Comparison of ENCODE assay signal across 17 cellular contexts in the genomic region with DNA sequence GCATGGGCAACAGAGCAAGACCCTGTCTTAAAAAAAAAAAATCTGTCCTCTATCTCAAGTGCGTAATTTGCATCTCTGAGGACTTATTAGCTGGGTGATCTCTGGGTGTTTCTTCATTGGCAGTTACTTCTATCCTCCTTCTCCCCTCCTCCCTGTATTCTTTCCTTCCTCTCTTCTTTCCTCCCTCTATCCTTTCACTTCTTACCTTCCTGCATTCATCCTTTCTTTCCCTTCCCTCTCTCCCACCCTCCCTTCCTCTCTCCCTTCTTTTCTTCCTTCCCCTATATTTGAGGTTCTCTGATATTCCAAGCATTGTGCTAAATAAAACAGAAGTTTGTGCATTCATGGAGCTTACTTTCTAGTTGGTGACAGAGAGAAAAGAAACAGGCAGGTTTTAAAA. TPM values are rescaled to one million over a fixed set of nuclear protein-coding genes. Genes with fewer than 3 reads are reported as not detected.
A peak's percentile ranks its signal among the peaks of the same experiment; 100 is the strongest.
DNase-seq lines count a peak whose midpoint lies in the region; ATAC-seq and TF ChIP-seq lines count a peak whose summit lies in the region.
"Had no signal": no experiment of that assay in that cellular context is flagged by ENCODE, and none has a peak within 500 bp of the region (broad histone marks: within the 10 kb centered on the region; RNA-seq: fewer than 3 reads in every experiment).

No MANE protein-coding gene starts in this region.

- TF ChIP-seq CTCF in heart right ventricle (IDR thresholded peaks at IDR 0.05) (no peak), lower lobe of right lung (IDR thresholded peaks at IDR 0.05) (no peak)

- whole genome bisulfite sequencing in heart right ventricle, 2 donors: 85 to 95% methylated on average over 1 of the region's 1 CpG

- no peak overlapping the region for H3K9ac ChIP-seq in BLaER1
- no peak overlapping the region for H3K9ac ChIP-seq in BLaER1 treated with 17β-estradiol and CSF1 and Interleukin-3, amounts not matched to agents 10 nM and 100 nM

- H3K4me3 ChIP-seq in heart right ventricle (no peak overlapping the region), BLaER1 (no peak overlapping the region), lower lobe of right lung (no peak overlapping the region)
- no peak overlapping the region for H3K4me3 ChIP-seq in BLaER1 treated with 17β-estradiol and CSF1 and Interleukin-3, amounts not matched to agents 10 nM and 100 nM
- H3K4me3 ChIP-seq: GM23338 had no signal

- no peak for ATAC-seq in heart right ventricle
- ATAC-seq in left cardiac atrium: no peak
- no peak for ATAC-seq in lower lobe of right lung
- no peak for ATAC-seq in HG02970 (IDR thresholded peaks at IDR 0.05; ENCODE audit: low FRiP score, unreplicated experiment)
- ATAC-seq in HG03457 (IDR thresholded peaks at IDR 0.05; ENCODE audit: unreplicated experiment): no peak
- ATAC-seq: GM23338 had no signal

- H3K4me1 ChIP-seq in heart right ventricle (peaks cover 0 to 34% (median 6%) of the 10 kb centered on the region in 9 donors), BLaER1 (peaks cover 33% of the 10 kb centered on the region), lower lobe of right lung (peaks cover 4% of the 10 kb centered on the region)
- H3K4me1 ChIP-seq in BLaER1 treated with 17β-estradiol and CSF1 and Interleukin-3, amounts not matched to agents 10 nM and 100 nM: peaks cover 17 to 34% (median 24%) of the 10 kb centered on the region in 10 experiments
- H3K4me1 ChIP-seq: BE2C had no signal

- H4K20me1 ChIP-seq in BLaER1: no peaks in the 10 kb centered on the region
- no peaks in the 10 kb centered on the region for H4K20me1 ChIP-seq in BLaER1 treated with 17β-estradiol and CSF1 and Interleukin-3, amounts not matched to agents 10 nM and 100 nM

- intact Hi-C loops in heart right ventricle (cut with DNase I) (no loop called here), left cardiac atrium (cut with DNase I) (no loop called here), lower lobe of right lung (cut with DNase I) (no loop called here)

- peak overlapping the region; percentile 84 for H3K4me2 ChIP-seq in BLaER1
- H3K4me2 ChIP-seq in BLaER1 treated with 17β-estradiol and CSF1 and Interleukin-3, amounts not matched to agents 10 nM and 100 nM: peak overlapping the region; percentile 51 to 81 (median 71); a peak in 20 of 22 replicates
- H3K4me2 ChIP-seq: GM23338 had no signal

- H3K27ac ChIP-seq in heart right ventricle (peak overlapping the region in 8 of 10 donors; percentile 18 to 87 (median 82)), BLaER1 (peak overlapping the region; percentile 84), lower lobe of right lung (peak overlapping the region; percentile 9)
- H3K27ac ChIP-seq in BLaER1 treated with 17β-estradiol and CSF1 and Interleukin-3, amounts not matched to agents 10 nM and 100 nM: peak overlapping the region in 4 of 11 experiments; percentile 12 to 52 (median 38); a peak in 3 of 22 replicates

- peaks cover 0 to 94% (median 19%) of the 10 kb centered on the region in 9 donors for H3K36me3 ChIP-seq in heart right ventricle
- peaks cover 37% of the 10 kb centered on the region for H3K36me3 ChIP-seq in BLaER1
- peaks cover 32 to 69% (median 35%) of the 10 kb centered on the region in 11 experiments for H3K36me3 ChIP-seq in BLaER1 treated with 17β-estradiol and CSF1 and Interleukin-3, amounts not matched to agents 10 nM and 100 nM
- H3K36me3 ChIP-seq in lower lobe of right lung: peaks cover 55% of the 10 kb centered on the region

- H3K27me3 ChIP-seq in heart right ventricle (no peaks in the 10 kb centered on the region), BLaER1 (no peaks in the 10 kb centered on the region), lower lobe of right lung (ENCODE audit: low read depth) (no peaks in the 10 kb centered on the region)
- no peaks in the 10 kb centered on the region for H3K27me3 ChIP-seq in BLaER1 treated with 17β-estradiol and CSF1 and Interleukin-3, amounts not matched to agents 10 nM and 100 nM
- H3K27me3 ChIP-seq: BE2C had no signal

- H3K9me3 ChIP-seq in heart right ventricle (no peaks in the 10 kb centered on the region), BLaER1 (peaks cover 15% of the 10 kb centered on the region), lower lobe of right lung (no peaks in the 10 kb centered on the region)
- H3K9me3 ChIP-seq in BLaER1 treated with 17β-estradiol and CSF1 and Interleukin-3, amounts not matched to agents 10 nM and 100 nM (replicated peaks in 1 of 11): peaks cover 5 to 21% (median 15%) of the 10 kb centered on the region in 11 experiments; a peak in 19 of 22 replicates
- H3K9me3 ChIP-seq: BE2C had no signal

- DNase-seq in heart right ventricle: no peak
- DNase-seq in left cardiac atrium: no peak
- DNase-seq in lower lobe of right lung: no peak
- DNase-seq in DMS53 treated with DMSO at 0.1 percent for 48 hours (lab: John Stamatoyannopoulos, UW; ENCODE audit: unreplicated experiment): no peak
- DNase-seq: ACHN; BE2C; CD4-positive, alpha-beta memory T cell; DMS153; DMS79 treated with DMSO at 0.1 percent for 48 hours; GF-D8; HCEC 1CT; HFFc6 had no signal

RNA-seq across cellular contexts. Expression of a gene that starts 10.7 kb away (rescaled TPM):
- total RNA-seq in heart right ventricle (10 to 100 TPM; 25.1 to 34.4 (median 29.6) TPM), left cardiac atrium (10 to 100 TPM; 23.0 to 28.0 TPM), lower lobe of right lung (32.2 TPM)
- 10 to 100 TPM in 1 of 2 donors, 1 to 10 TPM in 1; 9.2 to 23.2 TPM for polyA plus RNA-seq in heart right ventricle

RNA-seq across cellular contexts. Expression of a gene that starts 11.5 kb away (rescaled TPM):
- total RNA-seq in heart right ventricle (100 to 1,000 TPM in 1 of 10 donors, 10 to 100 TPM in 9; 58.8 to 103 (median 76.3) TPM), left cardiac atrium (100 to 1,000 TPM in 1 of 2 donors, 10 to 100 TPM in 1; 78.1 to 108 TPM), lower lobe of right lung (122 TPM)
- polyA plus RNA-seq in heart right ventricle: 100 to 1,000 TPM in 1 of 2 donors, 10 to 100 TPM in 1; 93.4 to 109 TPM

RNA-seq across cellular contexts. Expression of a gene that starts 22.0 kb away (rescaled TPM):
- 10 to 100 TPM; 18.0 to 29.9 (median 24.7) TPM for total RNA-seq in heart right ventricle
- 10 to 100 TPM; 24.5 to 41.8 TPM for polyA plus RNA-seq in heart right ventricle
- 10 to 100 TPM; 22.0 to 25.7 TPM for total RNA-seq in left cardiac atrium
- 31.6 TPM for total RNA-seq in lower lobe of right lung

RNA-seq across cellular contexts. Expression of a gene that starts 22.3 kb away (rescaled TPM):
- total RNA-seq in heart right ventricle: 10 to 100 TPM; 34.6 to 79.3 (median 43.2) TPM
- 10 to 100 TPM; 36.1 to 56.5 TPM for polyA plus RNA-seq in heart right ventricle
- total RNA-seq in left cardiac atrium: 10 to 100 TPM; 44.9 to 55.3 TPM
- 29.6 TPM for total RNA-seq in lower lobe of right lung

RNA-seq across cellular contexts. Expression of a gene that starts 37.9 kb away (rescaled TPM):
- total RNA-seq in heart right ventricle (100 to 1,000 TPM; 298 to 586 (median 488) TPM), left cardiac atrium (100 to 1,000 TPM; 394 to 506 TPM), lower lobe of right lung (105 TPM)
- polyA plus RNA-seq in heart right ventricle: 100 to 1,000 TPM; 121 to 199 TPM
